Comparison of ENCODE assay signal across 8 cellular contexts in genomic region chr1:161792740-161793139, GRCh38. TPM values are rescaled to one million over a fixed set of nuclear protein-coding genes. Genes with fewer than 3 reads are reported as not detected.
DNase-seq lines count a peak whose midpoint lies in the region; FAIRE-seq and TF ChIP-seq lines count a peak whose summit lies in the region.

No MANE protein-coding gene starts in this region.

- no peak overlapping the region for H2BK5ac ChIP-seq in mesenchymal stem cell (ENCODE audit: low read depth, low read length, poor library complexity, severe bottlenecking)

- H3K27ac ChIP-seq in mesenchymal stem cell (ENCODE audit: low read length, poor library complexity, severe bottlenecking), result no peak overlapping the region

- no peak overlapping the region for H2BK15ac ChIP-seq in mesenchymal stem cell (ENCODE audit: low read depth, poor library complexity, severe bottlenecking)

- intact Hi-C loops in lower leg skin (cut with DNase I; ENCODE audit: low total_unique reads), result no loop called here

- H3K14ac ChIP-seq in mesenchymal stem cell (ENCODE audit: low read length in 2 of 2), result no peak overlapping the region

- H3K9ac ChIP-seq in mesenchymal stem cell (ENCODE audit: low read length), result no peak overlapping the region

- peaks cover 5% of the 10 kb centered on the region for H3K79me1 ChIP-seq in mesenchymal stem cell (replicated peaks; ENCODE audit: low read length, poor library complexity, severe bottlenecking)

- H3K23ac ChIP-seq in mesenchymal stem cell (ENCODE audit: low read length in 2 of 2), result no peak overlapping the region

- H3K27me3 ChIP-seq in mesenchymal stem cell (ENCODE audit: control insufficient read depth in 1 of 2, insufficient read depth in 1 of 2, low read length in 2 of 2), result no peaks in the 10 kb centered on the region

- H3K36me3 ChIP-seq in mesenchymal stem cell (ENCODE audit: control insufficient read depth in 1 of 2, insufficient read depth in 2 of 2, low read depth in 1 of 2, low read length in 2 of 2), result peaks cover 0 to 55% of the 10 kb centered on the region in 2 experiments

- no peak overlapping the region for H4K8ac ChIP-seq in mesenchymal stem cell (ENCODE audit: low read length)

- H3K4me3 ChIP-seq in mesenchymal stem cell (ENCODE audit: insufficient read depth in 1 of 2, low read depth in 1 of 2, low read length in 2 of 2), result no peak overlapping the region
- no peak overlapping the region for H3K4me3 ChIP-seq in lower leg skin (ENCODE audit: low read depth, poor library complexity, severe bottlenecking)

- FAIRE-seq in GM19239 (lab: Jason Lieb, UNC), result peak; percentile 97

- no peak for TF ChIP-seq POLR2A in lower leg skin (IDR thresholded peaks at IDR 0.05)

- no peak overlapping the region for H3K18ac ChIP-seq in mesenchymal stem cell (ENCODE audit: low read depth in 1 of 2, low read length in 2 of 2)

- WGBS in mesenchymal stem cell, result 91% methylated on average over 1 of the region's 3 CpGs
- 35 to 41% methylated on average over 3 of the region's 3 CpGs for WGBS in lower leg skin, 2 donors

- no peak overlapping the region for H2BK120ac ChIP-seq in mesenchymal stem cell (ENCODE audit: low read depth, low read length)

- no peak overlapping the region for H4K91ac ChIP-seq in mesenchymal stem cell (ENCODE audit: low read length)

- H2AK5ac ChIP-seq in mesenchymal stem cell (ENCODE audit: low read length, severe bottlenecking), result no peak overlapping the region

- H3K4me2 ChIP-seq in mesenchymal stem cell (ENCODE audit: low read length, poor library complexity, severe bottlenecking), result no peak overlapping the region

- H3K4me1 ChIP-seq in mesenchymal stem cell (ENCODE audit: control insufficient read depth, insufficient read depth, low read depth, low read length), result no peaks in the 10 kb centered on the region

- H3K4ac ChIP-seq in mesenchymal stem cell (ENCODE audit: low read depth in 1 of 2, low read length in 2 of 2), result no peak overlapping the region

- no peak overlapping the region for H2BK12ac ChIP-seq in mesenchymal stem cell (ENCODE audit: low read length in 2 of 2)

- H3K9me3 ChIP-seq in mesenchymal stem cell (ENCODE audit: control insufficient read depth, low read length), result no peaks in the 10 kb centered on the region

- DNase-seq in COR-L47 (lab: John Stamatoyannopoulos, UW), result peak; percentile 41
- no peak for DNase-seq in GM19239 (ENCODE audit: insufficient read length, low spot score)
- peak; percentile 86 for DNase-seq in LHCN-M2 (ENCODE audit: low read depth)
- DNase-seq in RKO (ENCODE audit: low spot score), result peak; percentile 94
- DNase-seq in dermis microvascular lymphatic vessel endothelial cell (ENCODE audit: low read depth in 2 of 2), result peak; percentile 60 to 81
- DNase-seq in mesenchymal stem cell, result peak; percentile 80
- DNase-seq in lower leg skin (ENCODE audit: low spot score in 2 of 2), result no peak
- no peak for DNase-seq in T1000 (lab: John Stamatoyannopoulos, UW)

- no peak overlapping the region for H2AFZ ChIP-seq in mesenchymal stem cell (ENCODE audit: low read depth, low read length)

- TF ChIP-seq CTCF in lower leg skin (IDR thresholded peaks at IDR 0.05), result no peak

RNA-seq across cellular contexts. Expression of gene ATF6, which starts 26.6 kb away (rescaled TPM):
- 19.0 and 23.5 TPM in 2 replicates for total RNA-seq in LHCN-M2 (2014; rRNA removed)
- polyA plus RNA-seq in LHCN-M2 (2012), result 8.9 TPM
- total RNA-seq in dermis microvascular lymphatic vessel endothelial cell, result 51.5 and 69.3 TPM in 2 replicates
- 19.4 TPM for polyA plus RNA-seq in mesenchymal stem cell (2013, experiment 1 of 2)
- polyA plus RNA-seq in mesenchymal stem cell (2013, experiment 2 of 2), result 19.9 TPM
- 10 to 100 TPM; 28.7 to 33.5 (median 31.2) TPM for total RNA-seq in lower leg skin

RNA-seq across cellular contexts. Expression of gene DUSP12, which starts 43.2 kb away (rescaled TPM):
- 28.0 and 29.1 TPM in 2 replicates for total RNA-seq in LHCN-M2 (2014; rRNA removed)
- 19.0 TPM for polyA plus RNA-seq in LHCN-M2 (2012)
- 28.5 and 32.2 TPM in 2 replicates for total RNA-seq in dermis microvascular lymphatic vessel endothelial cell
- polyA plus RNA-seq in mesenchymal stem cell (2013, experiment 1 of 2), result 30.5 TPM
- polyA plus RNA-seq in mesenchymal stem cell (2013, experiment 2 of 2), result 31.0 TPM
- 10 to 100 TPM; 10.2 to 24.5 (median 18.8) TPM for total RNA-seq in lower leg skin

Comparison
In these comparisons a context has a peak if more than half of its experiments do, and no peak if none do; other contexts are left out.
1. DNase-seq: peak in COR-L47 (single experiment), LHCN-M2 (single experiment), RKO (single experiment), dermis microvascular lymphatic vessel endothelial cell (2 of 2) and mesenchymal stem cell (single experiment); none in GM19239 (single experiment), lower leg skin (0 of 2) and T1000 (single experiment).